9 cellular contexts compared by ENCODE assay signal in the genomic region with DNA sequence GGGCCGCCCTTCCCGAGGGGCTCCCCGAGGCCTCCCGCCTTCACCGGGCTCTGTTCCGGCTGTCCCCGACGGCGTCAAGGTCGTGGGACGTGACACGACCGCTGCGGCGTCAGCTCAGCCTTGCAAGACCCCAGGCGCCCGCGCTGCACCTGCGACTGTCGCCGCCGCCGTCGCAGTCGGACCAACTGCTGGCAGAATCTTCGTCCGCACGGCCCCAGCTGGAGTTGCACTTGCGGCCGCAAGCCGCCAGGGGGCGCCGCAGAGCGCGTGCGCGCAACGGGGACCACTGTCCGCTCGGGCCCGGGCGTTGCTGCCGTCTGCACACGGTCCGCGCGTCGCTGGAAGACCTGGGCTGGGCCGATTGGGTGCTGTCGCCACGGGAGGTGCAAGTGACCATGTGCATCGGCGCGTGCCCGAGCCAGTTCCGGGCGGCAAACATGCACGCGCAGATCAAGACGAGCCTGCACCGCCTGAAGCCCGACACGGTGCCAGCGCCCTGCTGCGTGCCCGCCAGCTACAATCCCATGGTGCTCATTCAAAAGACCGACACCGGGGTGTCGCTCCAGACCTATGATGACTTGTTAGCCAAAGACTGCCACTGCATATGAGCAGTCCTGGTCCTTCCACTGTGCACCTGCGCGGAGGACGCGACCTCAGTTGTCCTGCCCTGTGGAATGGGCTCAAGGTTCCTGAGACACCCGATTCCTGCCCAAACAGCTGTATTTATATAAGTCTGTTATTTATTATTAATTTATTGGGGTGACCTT. TPM values are rescaled to one million over a fixed set of nuclear protein-coding genes. Genes with fewer than 3 reads are reported as not detected.
DNase-seq lines count a peak whose midpoint lies in the region; ATAC-seq and TF ChIP-seq lines count a peak whose summit lies in the region.
"Had no signal": no experiment of that assay in that cellular context is flagged by ENCODE, and none has a peak within 500 bp of the region (broad histone marks: within the 10 kb centered on the region; RNA-seq: fewer than 3 reads in every experiment).

No MANE protein-coding gene starts in this region.

- peaks cover 33% of the 10 kb centered on the region for H4K20me1 ChIP-seq in PC-9 (ENCODE audit: insufficient read depth)

- peaks cover 31% of the 10 kb centered on the region for H3K79me2 ChIP-seq in PC-9 (ENCODE audit: low read depth)

- peak overlapping the region; percentile 86 for H3K4me2 ChIP-seq in PC-9

- peaks cover 7% of the 10 kb centered on the region for H3K4me1 ChIP-seq in CD4-positive, alpha-beta memory T cell (ENCODE audit: insufficient read depth, low read length)
- H3K4me1 ChIP-seq in PC-9 (replicated peaks; ENCODE audit: insufficient read depth) (peaks cover 14% of the 10 kb centered on the region), foreskin keratinocyte (peaks cover 5% of the 10 kb centered on the region), neutrophil (ENCODE audit: control insufficient read depth in 1 of 2, insufficient read depth in 1 of 2, low read depth in 1 of 2, low read length in 1 of 2) (peaks cover 56 to 62% of the 10 kb centered on the region in 2 experiments)

- TF ChIP-seq CTCF in PC-9 (conservative IDR thresholded peaks at IDR 0.05) (peak; percentile 99), foreskin keratinocyte (conservative IDR thresholded peaks at IDR 0.05) (peak; percentile 97), neutrophil (IDR thresholded peaks at IDR 0.05) (peak; percentile 99)

- peak overlapping the region in 1 of 2 donors; percentile 31 for H3K4me3 ChIP-seq in CD4-positive, alpha-beta memory T cell (ENCODE audit: low read length in 2 of 2)
- peak overlapping the region; percentile 91 for H3K4me3 ChIP-seq in PC-9
- peak overlapping the region; percentile 50 to 60 for H3K4me3 ChIP-seq in neutrophil (ENCODE audit: low read depth in 1 of 2, low read length in 1 of 2)

- CTCF ChIA-PET in CD4-positive, alpha-beta memory T cell (lab: Charles Lee; ENCODE audit: partially characterized antibody) = interaction anchor here (0.6 to 5.4 kb wide), 37 partner anchors 8 to 297 kb away, joined by 3 to 92 read pairs (median 4); a partner anchor contains a TSS
- CTCF ChIA-PET in PC-9 (lab: Charles Lee) = interaction anchor here (0.6 to 1.0 kb wide), 9 partner anchors 13 to 674 kb away, joined by 3 to 14 read pairs (median 4); no protein-coding TSS in a partner anchor

- H3K36me3 ChIP-seq in CD4-positive, alpha-beta memory T cell (ENCODE audit: insufficient read depth, low read length) = no peaks in the 10 kb centered on the region
- H3K36me3 ChIP-seq in PC-9 (ENCODE audit: low read depth) (peaks cover 28% of the 10 kb centered on the region), neutrophil (peaks cover 48% of the 10 kb centered on the region)

- no peak overlapping the region for H2AFZ ChIP-seq in PC-9

- peaks cover 21% of the 10 kb centered on the region for H3K27me3 ChIP-seq in CD4-positive, alpha-beta memory T cell (ENCODE audit: insufficient read depth, low read length)
- H3K27me3 ChIP-seq in PC-9 (ENCODE audit: insufficient read depth, low read depth) = no peaks in the 10 kb centered on the region
- H3K27me3 ChIP-seq in foreskin keratinocyte = peaks cover 36% of the 10 kb centered on the region
- peaks cover 45% of the 10 kb centered on the region for H3K27me3 ChIP-seq in neutrophil

- H3K9me3 ChIP-seq in CD4-positive, alpha-beta memory T cell (ENCODE audit: control insufficient read depth in 1 of 2, low read length in 2 of 2) = no peaks in the 10 kb centered on the region
- H3K9me3 ChIP-seq in PC-9 (ENCODE audit: insufficient read depth, low read depth) (no peaks in the 10 kb centered on the region), neutrophil (no peaks in the 10 kb centered on the region)

- no TSS peak for BruUV-seq in PC-9 (replicated peaks; lab: Mats Ljungman, UMichigan)

- peak; percentile 61 to 73 (median 67) for DNase-seq in CD4-positive, alpha-beta memory T cell
- DNase-seq in HUDEP-2 (lab: John Stamatoyannopoulos, UW; ENCODE audit: unreplicated experiment in 76 of 76) (peak in 71 of 76 experiments; percentile 36 to 95 (median 84)), PC-9 (peak; percentile 69 to 74), foreskin keratinocyte (peak in 1 of 2 donors; percentile 52), superior temporal gyrus (ENCODE audit: extremely low spot score) (peak; percentile 70)
- DNase-seq in activated T-helper 1 cell treated with anti-CD3 and anti-CD28 coated beads, Interleukin-2, amount 50 U/mL, for 16 hours (ENCODE audit: low read depth in 1 of 2, low spot score in 1 of 2) = peak; percentile 59 to 71

- H3K4me3 Mint-ChIP-seq in CD4-positive, alpha-beta memory T cell = peak overlapping the region; percentile 64 to 80 (median 76)

- no peaks in the 10 kb centered on the region for H3K9me3 Mint-ChIP-seq in CD4-positive, alpha-beta memory T cell

- peaks cover 59% of the 10 kb centered on the region for H3F3A ChIP-seq in PC-9 (ENCODE audit: insufficient read depth, low read depth)

- peak; percentile 75 for ATAC-seq in GM19372 (IDR thresholded peaks at IDR 0.05; ENCODE audit: low read depth, unreplicated experiment)
- ATAC-seq in foreskin keratinocyte = peak; percentile 62

- no peak overlapping the region for H3K27ac ChIP-seq in CD4-positive, alpha-beta memory T cell (ENCODE audit: low read depth, low read length)
- H3K27ac ChIP-seq in PC-9 (no peak overlapping the region), foreskin keratinocyte (no peak overlapping the region), neutrophil (peak overlapping the region; percentile 98)

- peak overlapping the region in 1 of 7 donors; percentile 12 for H3K27ac Mint-ChIP-seq in CD4-positive, alpha-beta memory T cell

- POLR2A ChIA-PET in CD4-positive, alpha-beta memory T cell (lab: Charles Lee; ENCODE audit: partially characterized antibody) = interaction anchor here (1.1 to 1.4 kb wide), 5 partner anchors 26 to 108 kb away, joined by 3 to 11 read pairs (median 5); a partner anchor contains a TSS
- POLR2A ChIA-PET in PC-9 (lab: Charles Lee; ENCODE audit: unreplicated experiment) = interaction anchor here (0.6 kb wide), 1 partner anchor 297 kb away, joined by 5 read pairs; no protein-coding TSS in a partner anchor

- H3K36me3 Mint-ChIP-seq in CD4-positive, alpha-beta memory T cell = no peaks in the 10 kb centered on the region

- H3K9me2 ChIP-seq in PC-9 (ENCODE audit: insufficient read depth) = no peaks in the 10 kb centered on the region

- intact Hi-C loops in CD4-positive, alpha-beta memory T cell (cut with micrococcal nuclease) = loop anchor here (1.0 kb wide), 1 partner anchor 22 kb away; no protein-coding TSS in a partner anchor
- intact Hi-C loops in PC-9 (cut with micrococcal nuclease; ENCODE audit: unreplicated experiment) = no loop called here

- H3K4me1 Mint-ChIP-seq in CD4-positive, alpha-beta memory T cell = peaks cover 2 to 14% (median 6%) of the 10 kb centered on the region in 4 donors

- H3K27me3 Mint-ChIP-seq in CD4-positive, alpha-beta memory T cell = peaks cover 8% of the 10 kb centered on the region in 2 donors

RNA-seq across cellular contexts. Expression of a gene that starts 2.6 kb away (rescaled TPM):
- 1 to 10 TPM; 1.2 TPM for total RNA-seq in CD4-positive, alpha-beta memory T cell
- polyA plus RNA-seq in CD4-positive, alpha-beta memory T cell = not detected
- 15.1 and 17.2 TPM in 2 replicates for total RNA-seq in PC-9 (2021)
- total RNA-seq in foreskin keratinocyte = 0.34 and 0.67 TPM in 2 replicates
- polyA plus RNA-seq in foreskin keratinocyte = 0.48 and 0.57 TPM in 2 replicates
- total RNA-seq: activated CD8-positive, alpha-beta memory T cell treated with anti-CD3 and anti-CD28 coated beads for 36 hours had no signal

RNA-seq across cellular contexts. Expression of a gene that starts 8.9 kb away (rescaled TPM):
- under 1 TPM; 0.73 to 0.91 TPM for total RNA-seq in CD4-positive, alpha-beta memory T cell
- polyA plus RNA-seq in CD4-positive, alpha-beta memory T cell = under 1 TPM in 1 of 2 donors, not detected in 1; 0.07 TPM
- not detected in 2 replicates for total RNA-seq in PC-9 (2021)
- not detected in 2 replicates for total RNA-seq in foreskin keratinocyte
- not detected in 2 replicates for polyA plus RNA-seq in foreskin keratinocyte
- total RNA-seq: activated CD8-positive, alpha-beta memory T cell treated with anti-CD3 and anti-CD28 coated beads for 36 hours had no signal

RNA-seq across cellular contexts. Expression of a gene that starts 30.7 kb away (rescaled TPM):
- total RNA-seq in CD4-positive, alpha-beta memory T cell = 10 to 100 TPM; 71.3 to 73.4 TPM
- 100 to 1,000 TPM in 1 of 2 donors, 10 to 100 TPM in 1; 81.5 to 108 TPM for polyA plus RNA-seq in CD4-positive, alpha-beta memory T cell
- 56.6 and 65.2 TPM in 2 replicates for total RNA-seq in PC-9 (2021)
- 46.3 and 48.7 TPM in 2 replicates for total RNA-seq in foreskin keratinocyte
- 54.0 and 65.3 TPM in 2 replicates for polyA plus RNA-seq in foreskin keratinocyte

RNA-seq across cellular contexts. Expression of a gene that starts 48.1 kb away (rescaled TPM):
- 10 to 100 TPM; 46.2 to 49.2 TPM for total RNA-seq in CD4-positive, alpha-beta memory T cell
- polyA plus RNA-seq in CD4-positive, alpha-beta memory T cell = 1 to 10 TPM; 6.8 to 8.0 TPM
- total RNA-seq in PC-9 (2021) (42.0 and 53.6 TPM in 2 replicates), foreskin keratinocyte (4.5 and 6.4 TPM in 2 replicates)
- 2.9 and 4.2 TPM in 2 replicates for polyA plus RNA-seq in foreskin keratinocyte

RNA-seq across cellular contexts. Expression of a gene that starts 49.4 kb away (rescaled TPM):
- total RNA-seq in CD4-positive, alpha-beta memory T cell = 10 to 100 TPM; 37.1 to 43.2 TPM
- polyA plus RNA-seq in CD4-positive, alpha-beta memory T cell = 10 to 100 TPM; 27.5 to 36.3 TPM
- total RNA-seq in PC-9 (2021) = 129 and 142 TPM in 2 replicates
- 16.5 and 19.9 TPM in 2 replicates for total RNA-seq in foreskin keratinocyte
- polyA plus RNA-seq in foreskin keratinocyte = 22.1 and 23.2 TPM in 2 replicates
